11 cellular contexts compared by ENCODE assay signal in the genomic region with DNA sequence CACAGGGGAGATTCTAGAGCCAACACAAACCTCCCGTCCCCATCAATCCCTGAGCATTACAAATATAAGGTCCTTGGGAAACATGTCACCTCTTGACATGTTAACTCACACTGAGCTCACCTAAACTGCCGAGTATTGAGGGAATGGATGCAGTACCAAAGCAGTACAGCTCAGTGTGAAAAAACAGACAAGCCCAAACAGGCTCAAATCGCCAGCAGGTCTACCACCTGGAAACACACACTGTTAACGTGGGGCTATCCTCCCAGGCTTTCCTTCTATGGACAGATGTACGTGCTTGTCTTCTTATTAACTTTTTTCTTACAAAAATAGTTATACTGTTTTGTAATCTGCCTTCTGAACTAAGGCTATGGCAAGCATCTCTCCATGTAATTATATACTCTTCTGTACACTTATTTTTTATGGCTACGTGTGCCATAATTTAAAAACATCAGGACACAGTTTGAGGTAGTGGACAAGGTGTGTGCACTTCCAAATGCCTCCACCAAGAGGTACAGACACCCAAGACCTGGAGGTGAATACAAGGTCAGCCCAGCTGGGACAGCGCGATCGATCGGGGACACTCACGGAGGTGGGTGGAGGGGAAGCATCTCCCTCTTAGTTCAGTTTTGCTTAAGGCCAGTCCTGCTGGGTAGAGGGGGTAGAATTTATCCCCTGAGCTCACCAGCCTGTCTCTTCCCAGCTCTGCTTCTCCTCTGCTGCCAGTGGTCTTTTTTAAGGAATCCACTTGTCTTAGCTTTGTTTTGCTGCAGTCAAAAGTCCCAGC.
DNase-seq lines count a peak whose midpoint lies in the region; ATAC-seq lines count a peak whose summit lies in the region.
"Had no signal": no experiment of that assay in that cellular context is flagged by ENCODE, and none has a peak within 500 bp of the region (broad histone marks: within the 10 kb centered on the region; RNA-seq: fewer than 3 reads in every experiment).

No MANE protein-coding gene starts in this region.

- no peaks in the 10 kb centered on the region for H3K9me3 ChIP-seq in CD4-positive, alpha-beta memory T cell (ENCODE audit: control insufficient read depth in 1 of 2, low read length in 2 of 2)
- H3K9me3 ChIP-seq: neutrophil had no signal

- H3K36me3 ChIP-seq in CD4-positive, alpha-beta memory T cell (ENCODE audit: insufficient read depth, low read length): peaks cover 23% of the 10 kb centered on the region

- H3K36me3 Mint-ChIP-seq in CD4-positive, alpha-beta memory T cell: peaks cover 41 to 54% of the 10 kb centered on the region in 2 donors

- H3K27me3 ChIP-seq in CD4-positive, alpha-beta memory T cell (ENCODE audit: insufficient read depth, low read length): no peaks in the 10 kb centered on the region
- H3K27me3 ChIP-seq: neutrophil had no signal

- ATAC-seq in GM18499 (IDR thresholded peaks at IDR 0.05; ENCODE audit: insufficient read depth, unreplicated experiment): peak; percentile 16
- peak; percentile 58 for ATAC-seq in GM19455 (IDR thresholded peaks at IDR 0.05; ENCODE audit: unreplicated experiment)
- peak; percentile 71 for ATAC-seq in HG02973 (IDR thresholded peaks at IDR 0.05; ENCODE audit: unreplicated experiment)

- POLR2A ChIA-PET in CD4-positive, alpha-beta memory T cell (lab: Charles Lee; ENCODE audit: partially characterized antibody): no interaction called here

- H3K4me3 Mint-ChIP-seq in CD4-positive, alpha-beta memory T cell: no peak overlapping the region
- H3K4me3 Mint-ChIP-seq: activated naive CD4-positive, alpha-beta T cell treated with anti-CD3 and anti-CD28 coated beads, Interleukin-2, amount 50 U/mL, for 24 hours had no signal

- no peaks in the 10 kb centered on the region for H3K4me1 ChIP-seq in CD4-positive, alpha-beta memory T cell (ENCODE audit: insufficient read depth, low read length)

- intact Hi-C loops in CD4-positive, alpha-beta memory T cell (cut with micrococcal nuclease): no loop called here

- H3K4me3 ChIP-seq in CD4-positive, alpha-beta memory T cell (ENCODE audit: low read length in 2 of 2): no peak overlapping the region

- H3K27ac ChIP-seq in CD4-positive, alpha-beta memory T cell (ENCODE audit: low read depth, low read length): no peak overlapping the region
- H3K27ac ChIP-seq: neutrophil had no signal

- peaks cover 0 to 5% (median 0%) of the 10 kb centered on the region in 4 donors for H3K4me1 Mint-ChIP-seq in CD4-positive, alpha-beta memory T cell
- H3K4me1 Mint-ChIP-seq: activated naive CD4-positive, alpha-beta T cell treated with anti-CD3 and anti-CD28 coated beads, Interleukin-2, amount 50 U/mL, for 24 hours had no signal

- DNase-seq in NCI-H69 (lab: John Stamatoyannopoulos, UW) (peak; percentile 23), T-helper 9 cell (no peak), KG1 (lab: John Stamatoyannopoulos, UW) (no peak), HT-29 (ENCODE audit: low spot score) (no peak)
- no peak for DNase-seq in CD4-positive, alpha-beta memory T cell
- DNase-seq: NCI-H748 treated with DMSO at 0.1 percent for 48 hours had no signal

- no peaks in the 10 kb centered on the region for H3K9me3 Mint-ChIP-seq in CD4-positive, alpha-beta memory T cell
- H3K9me3 Mint-ChIP-seq: activated naive CD4-positive, alpha-beta T cell treated with anti-CD3 and anti-CD28 coated beads, Interleukin-2, amount 50 U/mL, for 24 hours had no signal

- no peak overlapping the region for H3K27ac Mint-ChIP-seq in CD4-positive, alpha-beta memory T cell
- H3K27ac Mint-ChIP-seq: activated naive CD4-positive, alpha-beta T cell treated with anti-CD3 and anti-CD28 coated beads, Interleukin-2, amount 50 U/mL, for 24 hours had no signal

- CTCF ChIA-PET in CD4-positive, alpha-beta memory T cell (lab: Charles Lee; ENCODE audit: partially characterized antibody): interaction anchor here (1.1 to 1.6 kb wide), 2 partner anchors 18 to 50 kb away, joined by 3 to 4 read pairs; no protein-coding TSS in a partner anchor

- no peaks in the 10 kb centered on the region for H3K27me3 Mint-ChIP-seq in CD4-positive, alpha-beta memory T cell
- H3K27me3 Mint-ChIP-seq: activated naive CD4-positive, alpha-beta T cell treated with anti-CD3 and anti-CD28 coated beads, Interleukin-2, amount 50 U/mL, for 24 hours had no signal

Comparison
In these comparisons a context has a peak if more than half of its experiments do, and no peak if none do; other contexts are left out.
1. ATAC-seq: peak in every context shown above with its lines; median percentile 71 in HG02973; 58 in GM19455; 16 in GM18499.